In the genomic region with DNA sequence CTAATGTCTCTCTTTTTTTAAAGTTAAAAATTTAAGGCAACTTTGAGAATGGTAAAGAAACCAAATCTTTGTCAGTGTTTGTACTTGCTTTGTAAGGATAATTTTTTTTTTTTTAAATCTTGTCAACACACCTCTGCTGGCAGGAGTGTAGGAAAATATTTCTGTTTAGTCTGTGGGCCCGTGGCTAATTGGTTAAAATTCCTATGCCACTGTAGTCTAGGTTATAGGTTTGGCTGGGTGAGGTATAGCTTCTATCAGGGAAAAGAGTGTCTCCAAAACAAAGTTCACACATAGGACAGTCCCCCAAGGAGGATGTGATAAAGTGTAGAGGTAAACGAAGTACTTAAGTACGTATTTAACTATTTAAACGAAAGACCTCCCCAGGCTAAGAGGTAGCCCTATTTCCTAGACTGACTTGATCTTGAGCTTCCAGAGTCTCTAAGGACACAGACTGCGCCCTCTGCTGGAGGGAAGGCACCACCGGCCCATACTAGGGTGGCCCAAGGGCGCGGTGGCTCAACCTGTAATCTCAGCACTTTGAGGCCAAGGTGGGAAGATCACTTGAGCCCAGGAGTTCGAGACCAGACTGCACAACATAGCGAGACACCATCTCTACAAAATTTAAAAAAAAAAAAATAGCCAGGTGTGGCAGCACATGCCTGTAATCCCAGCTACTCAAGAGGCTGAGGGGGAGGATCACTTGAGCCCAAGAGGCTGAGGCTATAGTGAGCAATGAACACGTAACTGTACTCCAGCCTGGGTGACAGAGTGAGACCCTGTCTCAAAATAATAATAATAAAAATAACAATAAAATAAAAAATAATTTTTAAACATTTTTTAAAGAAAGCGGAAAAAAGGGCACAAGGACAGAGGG, we compare ENCODE assay signal across 8 cellular contexts. TPM values are rescaled to one million over a fixed set of nuclear protein-coding genes. Genes with fewer than 3 reads are reported as not detected.
DNase-seq lines count a peak whose midpoint lies in the region; ATAC-seq and TF ChIP-seq lines count a peak whose summit lies in the region.

No MANE protein-coding gene starts in this region.

- peaks cover 13% of the 10 kb centered on the region for H3K4me1 ChIP-seq in Panc1 (ENCODE audit: control insufficient read depth, insufficient read depth, low read length)
- H3K4me1 ChIP-seq in esophagus muscularis mucosa = peaks cover 40 to 66% (median 66%) of the 10 kb centered on the region in 4 donors

- POLR2A ChIA-PET in Panc1 (lab: Charles Lee) = interaction anchor here (0.7 to 1.2 kb wide), 2 partner anchors 41 to 78 kb away, joined by 4 read pairs; no protein-coding TSS in a partner anchor

- CTCF ChIA-PET in Panc1 (lab: Charles Lee) = interaction anchor here (0.6 to 2.5 kb wide), 8 partner anchors 10 to 73 kb away, joined by 3 to 15 read pairs (median 4); no protein-coding TSS in a partner anchor

- TF ChIP-seq CTCF in Panc1 (IDR thresholded peaks at IDR 0.05) (peak; percentile 94), esophagus muscularis mucosa (IDR thresholded peaks at IDR 0.05) (peak; percentile 80 to 91 (median 86)), nephron (IDR thresholded peaks at IDR 0.05; ENCODE audit: unreplicated experiment in 3 of 3) (peak; percentile 73 to 88 (median 84))

- H3K9me3 Mint-ChIP-seq in nephron = no peaks in the 10 kb centered on the region

- no peak overlapping the region for H3K27ac ChIP-seq in Panc1 (ENCODE audit: low read length)
- H3K27ac ChIP-seq in esophagus muscularis mucosa (replicated peaks in 1 of 4) = peak overlapping the region; percentile 94 to 100 (median 96)

- no peak overlapping the region for H3K4me3 ChIP-seq in Panc1 (ENCODE audit: low read depth in 2 of 2, low read length in 2 of 2)
- no peak overlapping the region for H3K4me3 ChIP-seq in esophagus muscularis mucosa

- peak overlapping the region; percentile 59 to 80 (median 78) for H3K4me3 Mint-ChIP-seq in nephron

- BruUV-seq in Panc1 (replicated peaks; lab: Mats Ljungman, UMichigan) = no TSS peak

- no peaks in the 10 kb centered on the region for H3K9me3 ChIP-seq in Panc1 (ENCODE audit: control insufficient read depth, insufficient read depth, low read depth, low read length)
- no peaks in the 10 kb centered on the region for H3K9me3 ChIP-seq in esophagus muscularis mucosa

- intact Hi-C loops in Panc1 (cut with micrococcal nuclease; ENCODE audit: unreplicated experiment) (loop anchor here (1.0 kb wide), 1 partner anchor 38 kb away; no protein-coding TSS in a partner anchor), esophagus muscularis mucosa (cut with DNase I) (loop anchor here (2.0 to 5.0 kb wide), 2 partner anchors 39 to 84 kb away; no protein-coding TSS in a partner anchor)

- no peaks in the 10 kb centered on the region for H3K27me3 Mint-ChIP-seq in nephron (ENCODE audit: low read depth)

- peak overlapping the region; percentile 86 to 90 (median 89) for H3K27ac Mint-ChIP-seq in nephron

- H3K4me1 Mint-ChIP-seq in nephron = peaks cover 29% of the 10 kb centered on the region

- in situ Hi-C loops in Panc1 (cut with HindIII; ENCODE audit: low pct_unique_long_range_greater_than_20kb, low sequenced_read_pairs) = no loop called here

- DNase-seq in GM03348 (ENCODE audit: low spot score) (peak; percentile 88), HuH-7 (ENCODE audit: low spot score) (peak; percentile 88), Panc1 (ENCODE audit: low read depth, low spot score) (peak; percentile 54), esophagus muscularis mucosa (ENCODE audit: extremely low spot score) (no peak)
- DNase-seq in activated T-cell treated with anti-CD3 and anti-CD28 coated beads, Interleukin-2, amount 50 U/mL, for 1 hour = peak; percentile 74
- peak; percentile 31 to 68 (median 54) for DNase-seq in stimulated activated naive CD4-positive, alpha-beta T cell (lab: John Stamatoyannopoulos, UW)

- TF ChIP-seq EP300 in esophagus muscularis mucosa (IDR thresholded peaks at IDR 0.05) = no peak

- H3K27me3 ChIP-seq in Panc1 (ENCODE audit: control insufficient read depth, insufficient read depth, low read length) (no peaks in the 10 kb centered on the region), esophagus muscularis mucosa (no peaks in the 10 kb centered on the region)

- TF ChIP-seq POLR2A in esophagus muscularis mucosa (IDR thresholded peaks at IDR 0.05; ENCODE audit: low read depth) = no peak

- peak; percentile 71 for ATAC-seq in Panc1
- ATAC-seq in GM18519 (IDR thresholded peaks at IDR 0.05; ENCODE audit: low FRiP score, unreplicated experiment) = no peak

- H3K36me3 ChIP-seq in Panc1 (ENCODE audit: control insufficient read depth, insufficient read depth, low read length) = no peaks in the 10 kb centered on the region
- no peaks in the 10 kb centered on the region for H3K36me3 ChIP-seq in esophagus muscularis mucosa

- no peaks in the 10 kb centered on the region for H3K36me3 Mint-ChIP-seq in nephron (ENCODE audit: low read depth)

- WGBS in esophagus muscularis mucosa = 29% methylated on average over 12 of the region's 12 CpGs

RNA-seq across cellular contexts. Expression of gene TEX44, which starts 8.9 kb away (rescaled TPM):
- total RNA-seq in Panc1 (2021; ENCODE audit: unreplicated experiment) (not detected), esophagus muscularis mucosa (not detected)
- not detected for polyA plus RNA-seq in Panc1 (2012; ENCODE audit: insufficient read length)
